Comparison of ENCODE assay signal across 19 cellular contexts in the genomic region with DNA sequence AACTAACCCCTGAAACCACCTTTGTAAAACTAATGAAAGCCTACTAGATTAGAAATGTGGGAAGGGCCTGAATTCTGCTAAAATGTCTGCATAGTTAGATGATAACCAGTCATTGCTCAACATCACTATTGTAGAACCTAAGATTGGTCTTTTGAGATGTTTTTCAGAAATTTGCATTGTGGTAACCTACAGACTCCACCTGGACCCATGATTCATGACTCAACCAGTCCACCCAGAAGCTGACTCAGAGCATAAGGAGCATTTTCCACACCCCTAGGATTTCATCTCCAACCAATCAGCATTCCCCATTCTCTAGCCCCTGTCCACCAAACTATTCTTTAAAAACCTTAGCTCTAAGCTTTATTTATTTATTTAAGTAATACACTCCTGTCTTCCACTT. TPM values are rescaled to one million over a fixed set of nuclear protein-coding genes. Genes with fewer than 3 reads are reported as not detected.
"Had no signal": no experiment of that assay in that cellular context is flagged by ENCODE, and none has a peak within 500 bp of the region (broad histone marks: within the 10 kb centered on the region; RNA-seq: fewer than 3 reads in every experiment).

No MANE protein-coding gene starts in this region.

- H3K27ac Mint-ChIP-seq: endodermal cell; naive thymus-derived CD8-positive, alpha-beta T cell; stimulated activated memory B cell treated with anti-CD40 and anti-IgM and Interleukin-4, amounts not matched to agents 10 μg/mL and 1 μg/mL and 100 μg/mL, for 72 hours had no signal

- DNase-seq: effector CD4-positive, alpha-beta T cell; endodermal cell; gastrocnemius medialis; heart right ventricle; mucosa of descending colon; naive thymus-derived CD8-positive, alpha-beta T cell; psoas muscle; retina; right lobe of liver; stimulated activated CD4-positive, alpha-beta T cell treated with anti-CD3 and anti-CD28 coated beads, Interleukin-4, amount 100 ng/mL, for 1 hour; trophoblast cell had no signal

- H3K36me3 Mint-ChIP-seq: stimulated activated memory B cell treated with anti-CD40 and anti-IgM and Interleukin-4, amounts not matched to agents 10 μg/mL and 1 μg/mL and 100 μg/mL, for 72 hours had no signal

- H3K4me1 ChIP-seq: gastrocnemius medialis, heart right ventricle, psoas muscle, right lobe of liver had no signal

- H3K4me1 Mint-ChIP-seq: endodermal cell had no signal

- H3K4me3 Mint-ChIP-seq: endodermal cell; naive thymus-derived CD8-positive, alpha-beta T cell; stimulated activated memory B cell treated with anti-CD40 and anti-IgM and Interleukin-4, amounts not matched to agents 10 μg/mL and 1 μg/mL and 100 μg/mL, for 72 hours had no signal

- H3K36me3 ChIP-seq: gastrocnemius medialis, heart right ventricle, neutrophil, right lobe of liver had no signal

- H3K9me3 ChIP-seq: gastrocnemius medialis, neutrophil, right lobe of liver had no signal

- H3K4me3 ChIP-seq: coronary artery, gastrocnemius medialis, heart right ventricle, mucosa of descending colon, psoas muscle, right lobe of liver had no signal

- H3K27ac ChIP-seq: coronary artery, gastrocnemius medialis, heart right ventricle, neutrophil, psoas muscle, right lobe of liver had no signal

- ATAC-seq: gastrocnemius medialis; heart right ventricle; left lobe of liver; mucosa of descending colon; naive thymus-derived CD8-positive, alpha-beta T cell; psoas muscle; right lobe of liver; stimulated activated memory B cell treated with anti-CD40 and anti-IgM and Interleukin-4, amounts not matched to agents 10 μg/mL and 1 μg/mL and 100 μg/mL, for 72 hours had no signal

- H3K27me3 ChIP-seq: gastrocnemius medialis, right lobe of liver had no signal

RNA-seq across cellular contexts. Expression of a gene that starts 30.4 kb away (rescaled TPM):
- total RNA-seq: dermis microvascular lymphatic vessel endothelial cell; endothelial cell of umbilical vein; fibroblast of lung; heart right ventricle; naive thymus-derived CD8-positive, alpha-beta T cell; osteoblast had no signal
